In genomic region chr5:178407646-178408045, GRCh38 we compare ENCODE assay signal across 28 cellular contexts.
"Had no signal": no experiment of that assay in that cellular context is flagged by ENCODE, and none has a peak within 500 bp of the region (broad histone marks: within the 10 kb centered on the region; RNA-seq: fewer than 3 reads in every experiment).

No MANE protein-coding gene starts in this region.

- H3K27me3 Mint-ChIP-seq: stimulated activated naive CD8-positive, alpha-beta T cell treated with anti-CD3 and anti-CD28 coated beads, Interleukin-15, amount 100 ng/mL, for 72 hours had no signal

- H3K36me3 ChIP-seq: stomach, suprapubic skin, thoracic aorta, thyroid gland, tibial artery, tibial nerve, transverse colon, upper lobe of left lung, upper lobe of right lung, uterus, vagina had no signal

- H3K27me3 ChIP-seq: stomach, suprapubic skin, testis, thyroid gland, tibial artery, tibial nerve, transverse colon, upper lobe of left lung, upper lobe of right lung, uterus, vagina had no signal

- DNase-seq: stimulated activated CD4-positive, alpha-beta T cell treated with anti-CD3 and anti-CD28 coated beads, Interleukin-2, amount 100 ng/mL, for 48 hours; stimulated activated CD4-positive, alpha-beta T cell treated with anti-CD3 and anti-CD28 coated beads, Interleukin-4, amount 100 ng/mL, for 1 hour; stimulated activated CD4-positive, alpha-beta T cell treated with anti-CD3 and anti-CD28 coated beads, Interleukin-4, amount 100 ng/mL, for 24 hours; stimulated activated CD4-positive, alpha-beta T cell treated with anti-CD3 and anti-CD28 coated beads, Interleukin-4, amount 100 ng/mL, for 4 hours; stimulated activated CD8-positive, alpha-beta memory T cell treated with anti-CD3 and anti-CD28 coated beads, Interleukin-4, amount 100 ng/mL, for 48 hours; stimulated activated naive B cell treated with anti-CD40 and anti-IgM and Interleukin-4, amounts not matched to agents 10 μg/mL and 1 μg/mL and 100 μg/mL, for 72 hours; stimulated activated naive CD4-positive, alpha-beta T cell; stimulated activated naive CD4-positive, alpha-beta T cell treated with Interleukin-2 at 50 U/mL for 16 hours; stimulated activated naive CD8-positive, alpha-beta T cell treated with anti-CD3 and anti-CD28 coated beads, Interleukin-15, amount 100 ng/mL, for 72 hours; stimulated activated naive CD8-positive, alpha-beta T cell treated with anti-CD3 and anti-CD28 coated beads, Interleukin-15, Interleukin-2, amounts not matched to agents 100 U/mL and 50 U/mL, for 24 hours; stomach; substantia nigra; testis; thyroid gland; tibial artery; transverse colon; trophoblast cell; upper lobe of left lung; upper lobe of right lung; uterus had no signal

- H3K36me3 Mint-ChIP-seq: stimulated activated effector memory CD8-positive, alpha-beta T cell treated with anti-CD3 and anti-CD28 coated beads, Interleukin-12 subunit alpha, Interleukin-12 subunit beta, amount 100 ng/mL, for 72 hours had no signal

- H3K4me1 ChIP-seq: stomach, suprapubic skin, testis, tibial artery, tibial nerve, transverse colon, upper lobe of left lung, upper lobe of right lung, uterus, vagina had no signal

- H3K27ac Mint-ChIP-seq: stimulated activated effector memory CD8-positive, alpha-beta T cell treated with anti-CD3 and anti-CD28 coated beads, Interleukin-12 subunit alpha, Interleukin-12 subunit beta, amount 100 ng/mL, for 72 hours; stimulated activated memory B cell treated with anti-CD40 and anti-IgM and Interleukin-4, amounts not matched to agents 10 μg/mL and 1 μg/mL and 100 μg/mL, for 72 hours; stimulated activated naive B cell treated with anti-CD40 and anti-IgM and Interleukin-4, amounts not matched to agents 10 μg/mL and 1 μg/mL and 100 μg/mL, for 72 hours; stimulated activated naive CD8-positive, alpha-beta T cell treated with anti-CD3 and anti-CD28 coated beads, Interleukin-15, amount 100 ng/mL, for 72 hours; stimulated activated naive CD8-positive, alpha-beta T cell treated with anti-CD3 and anti-CD28 coated beads, Interleukin-15, Interleukin-2, amounts not matched to agents 100 ng/mL and 50 ng/mL, for 24 hours; type B pancreatic cell had no signal

- H3K27ac ChIP-seq: stomach, suprapubic skin, testis, thoracic aorta, thyroid gland, tibial artery, tibial nerve, transverse colon, upper lobe of left lung, upper lobe of right lung, uterus, vagina had no signal

- H3K4me3 ChIP-seq: stomach, suprapubic skin, testis, thoracic aorta, thyroid gland, tibial artery, tibial nerve, transverse colon, upper lobe of left lung, upper lobe of right lung, uterus, vagina had no signal

- H3K4me3 Mint-ChIP-seq: stimulated activated effector memory CD8-positive, alpha-beta T cell treated with anti-CD3 and anti-CD28 coated beads, Interleukin-12 subunit alpha, Interleukin-12 subunit beta, amount 100 ng/mL, for 72 hours; stimulated activated memory B cell treated with anti-CD40 and anti-IgM and Interleukin-4, amounts not matched to agents 10 μg/mL and 1 μg/mL and 100 μg/mL, for 72 hours; stimulated activated naive B cell treated with anti-CD40 and anti-IgM and Interleukin-4, amounts not matched to agents 10 μg/mL and 1 μg/mL and 100 μg/mL, for 72 hours; stimulated activated naive CD8-positive, alpha-beta T cell treated with anti-CD3 and anti-CD28 coated beads, Interleukin-15, amount 100 ng/mL, for 72 hours; stimulated activated naive CD8-positive, alpha-beta T cell treated with anti-CD3 and anti-CD28 coated beads, Interleukin-15, Interleukin-2, amounts not matched to agents 100 ng/mL and 50 ng/mL, for 24 hours; type B pancreatic cell had no signal

- ATAC-seq: stimulated activated effector memory CD8-positive, alpha-beta T cell treated with anti-CD3 and anti-CD28 coated beads, Interleukin-12 subunit alpha, Interleukin-12 subunit beta, amount 100 ng/mL, for 72 hours; stimulated activated memory B cell treated with anti-CD40 and anti-IgM and Interleukin-4, amounts not matched to agents 10 μg/mL and 1 μg/mL and 100 μg/mL, for 72 hours; stimulated activated naive B cell treated with anti-CD40 and anti-IgM and Interleukin-4, amounts not matched to agents 10 μg/mL and 1 μg/mL and 100 μg/mL, for 72 hours; stimulated activated naive CD8-positive, alpha-beta T cell treated with anti-CD3 and anti-CD28 coated beads, Interleukin-15, amount 100 ng/mL, for 72 hours; stimulated activated naive CD8-positive, alpha-beta T cell treated with anti-CD3 and anti-CD28 coated beads, Interleukin-15, Interleukin-2, amounts not matched to agents 100 U/mL and 50 U/mL, for 24 hours; upper lobe of right lung had no signal

- H3K9me3 ChIP-seq: suprapubic skin, testis, thyroid gland, uterus, vagina had no signal

- H3K9me3 Mint-ChIP-seq: type B pancreatic cell had no signal

- H3K4me1 Mint-ChIP-seq: stimulated activated effector memory CD8-positive, alpha-beta T cell treated with anti-CD3 and anti-CD28 coated beads, Interleukin-12 subunit alpha, Interleukin-12 subunit beta, amount 100 ng/mL, for 72 hours; stimulated activated memory B cell treated with anti-CD40 and anti-IgM and Interleukin-4, amounts not matched to agents 10 μg/mL and 1 μg/mL and 100 μg/mL, for 72 hours; stimulated activated naive B cell treated with anti-CD40 and anti-IgM and Interleukin-4, amounts not matched to agents 10 μg/mL and 1 μg/mL and 100 μg/mL, for 72 hours; stimulated activated naive CD8-positive, alpha-beta T cell treated with anti-CD3 and anti-CD28 coated beads, Interleukin-15, amount 100 ng/mL, for 72 hours had no signal
